In genomic region chr6:34919651-34920050, GRCh38 we compare ENCODE assay signal across 17 cellular contexts. TPM values are rescaled to one million over a fixed set of nuclear protein-coding genes. Genes with fewer than 3 reads are reported as not detected.
DNase-seq lines count a peak whose midpoint lies in the region; ATAC-seq, FAIRE-seq and TF ChIP-seq lines count a peak whose summit lies in the region.
"Had no signal": no experiment of that assay in that cellular context is flagged by ENCODE, and none has a peak within 500 bp of the region (broad histone marks: within the 10 kb centered on the region; RNA-seq: fewer than 3 reads in every experiment).

No MANE protein-coding gene starts in this region.

- no peak overlapping the region for H3K4me3 ChIP-seq in cardiac fibroblast (replicated peaks in 1 of 2; ENCODE audit: low read depth in 2 of 2, low read length in 2 of 2)
- H3K4me3 ChIP-seq in SJCRH30, result no peak overlapping the region
- no peak overlapping the region for H3K4me3 ChIP-seq in kidney (ENCODE audit: low read length in 2 of 2)
- H3K4me3 ChIP-seq: Peyer's patch, stomach had no signal

- H3K27ac ChIP-seq in SJCRH30, result no peak overlapping the region
- no peak overlapping the region for H3K27ac ChIP-seq in kidney (ENCODE audit: low read depth in 2 of 2, low read length in 2 of 2)
- H3K27ac ChIP-seq: Peyer's patch, stomach had no signal

- TF ChIP-seq CTCF in cardiac fibroblast (IDR thresholded peaks at IDR 0.05; ENCODE audit: low read depth, low read length), result no peak
- no peak for TF ChIP-seq CTCF in kidney (IDR thresholded peaks at IDR 0.05; ENCODE audit: borderline replicate concordance, extremely low read depth, insufficient read depth)

- H3K36me3 ChIP-seq in SJCRH30, result no peaks in the 10 kb centered on the region
- H3K36me3 ChIP-seq in kidney (ENCODE audit: control insufficient read depth in 1 of 2, insufficient read depth in 2 of 2, low read length in 2 of 2), result no peaks in the 10 kb centered on the region
- H3K36me3 ChIP-seq: Peyer's patch, stomach had no signal

- ATAC-seq in left ventricle myocardium superior (peak; percentile 44), GM19324 (IDR thresholded peaks at IDR 0.05; ENCODE audit: low FRiP score, unreplicated experiment) (no peak)

- DNase-seq in AG08395 (ENCODE audit: low spot score) (peak; percentile 29), LHCN-M2 (ENCODE audit: low read depth) (peak; percentile 35), cardiac fibroblast (ENCODE audit: low read depth in 2 of 2) (peak; percentile 74 to 85), left ventricle myocardium superior (no peak), SJCRH30 (no peak), CD1c-positive myeloid dendritic cell (ENCODE audit: extremely low spot score) (no peak), kidney (no peak)
- DNase-seq: activated naive CD8-positive, alpha-beta T cell treated with anti-CD3 and anti-CD28 coated beads, Interleukin-2, amount 10 ng/mL, durations not matched to agents 7 days and 5 days; caudate nucleus; effector memory CD4-positive, alpha-beta T cell; NCI-H1417; NCI-H2171; NCI-H774; nephron progenitor cell; Peyer's patch; stomach had no signal

- H3K9me3 ChIP-seq in SJCRH30 (replicated peaks) (no peaks in the 10 kb centered on the region), kidney (ENCODE audit: control insufficient read depth in 1 of 2, low read length in 2 of 2) (no peaks in the 10 kb centered on the region)
- H3K9me3 ChIP-seq: Peyer's patch, stomach had no signal

- no peak overlapping the region for H3K9ac ChIP-seq in kidney (ENCODE audit: low read length in 2 of 2)

- no peaks in the 10 kb centered on the region for H3K27me3 ChIP-seq in SJCRH30
- H3K27me3 ChIP-seq: Peyer's patch, stomach had no signal

- FAIRE-seq in kidney (lab: Jason Lieb, UNC), result no peak

- intact Hi-C loops in left ventricle myocardium superior (cut with micrococcal nuclease) (no loop called here), kidney (cut with DNase I) (no loop called here)

- H3K4me1 ChIP-seq in SJCRH30 (no peaks in the 10 kb centered on the region), kidney (ENCODE audit: control insufficient read depth in 1 of 2, insufficient read depth in 1 of 2, low read depth in 1 of 2, low read length in 2 of 2) (peaks cover 4 to 10% of the 10 kb centered on the region in 2 donors)
- H3K4me1 ChIP-seq: Peyer's patch had no signal

RNA-seq across cellular contexts. Expression of gene ANKS1A, which starts 30.6 kb away (rescaled TPM):
- total RNA-seq in LHCN-M2 (2014; rRNA removed) (10.1 and 13.4 TPM in 2 replicates), left ventricle myocardium superior (29.1 TPM), kidney (25.9 TPM)
- 6.6 TPM for polyA plus RNA-seq in LHCN-M2 (2012)
- total RNA-seq in SJCRH30 (2014; rRNA removed; shearing (Covaris generic)), result 16.0 and 18.2 TPM in 2 replicates
- 9.4 TPM for polyA plus RNA-seq in kidney (ENCODE audit: insufficient read depth, low read depth, low replicate concordance)

RNA-seq across cellular contexts. Expression of gene TAF11, which starts 31.8 kb away (rescaled TPM):
- total RNA-seq in LHCN-M2 (2014; rRNA removed), result 18.0 and 20.0 TPM in 2 replicates
- polyA plus RNA-seq in LHCN-M2 (2012), result 13.7 TPM
- 18.9 TPM for total RNA-seq in left ventricle myocardium superior
- 50.6 and 54.0 TPM in 2 replicates for total RNA-seq in SJCRH30 (2014; rRNA removed; shearing (Covaris generic))
- total RNA-seq in kidney, result 21.1 TPM
- 27.3 TPM for polyA plus RNA-seq in kidney (ENCODE audit: insufficient read depth, low read depth, low replicate concordance)

Comparison
In these comparisons a context has a peak if more than half of its experiments do, and no peak if none do; other contexts are left out.
1. DNase-seq: peak in AG08395 (single experiment), LHCN-M2 (single experiment) and cardiac fibroblast (2 of 2); none in left ventricle myocardium superior (single experiment), SJCRH30 (0 of 2), CD1c-positive myeloid dendritic cell (single experiment) and kidney (single experiment).